Comparison of ENCODE assay signal across 3 cellular contexts in the genomic region with DNA sequence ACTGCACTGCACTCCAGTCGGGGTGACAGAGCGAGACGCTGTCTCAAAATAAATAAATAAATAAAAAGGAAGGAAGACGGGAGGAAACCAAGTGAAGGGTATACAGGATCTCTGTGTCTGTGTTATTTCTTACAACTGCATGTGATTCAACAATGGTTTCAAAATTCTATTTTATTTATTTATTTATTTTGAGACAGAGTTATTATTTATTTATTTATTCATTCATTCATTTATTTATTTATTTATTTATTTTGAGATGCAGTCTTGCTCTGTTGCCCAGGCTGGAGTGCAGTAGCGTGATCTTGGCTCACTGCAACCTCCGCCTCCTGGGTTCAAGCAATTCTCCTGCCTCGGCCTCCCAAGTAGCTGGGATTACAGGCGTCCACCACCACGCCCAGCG.
A peak's percentile ranks its signal among the peaks of the same experiment; 100 is the strongest.
DNase-seq lines count a peak whose midpoint lies in the region; ATAC-seq, FAIRE-seq and TF ChIP-seq lines count a peak whose summit lies in the region.
"Not testable (repeated sequence)": the region's sequence is repeated elsewhere in the genome, so short reads cannot be mapped to it uniquely, and the experiment has no call there.

No MANE protein-coding gene starts in this region.

- POLR2A ChIA-PET in A549 (lab: Yijun Ruan, JAX); HEK293 (lab: Yijun Ruan, JAX): not testable (repeated sequence)

- ATAC-seq in A549 = not testable (repeated sequence)

- TF ChIP-seq POLR2A in A549 (IDR thresholded peaks at IDR 0.05; ENCODE audit: low read length) = not testable (repeated sequence)

- H3K4me2 ChIP-seq in A549 = not testable (repeated sequence)

- CTCF ChIA-PET in A549 (lab: Yijun Ruan, JAX); HEK293 (lab: Yijun Ruan, JAX): not testable (repeated sequence)

- not testable (repeated sequence) for H3K4me1 ChIP-seq in A549; HEK293 (ENCODE audit: control insufficient read depth, insufficient read depth, low read length)

- H3K9me3 ChIP-seq in A549; HEK293 (ENCODE audit: control insufficient read depth, insufficient read depth, low read depth, low read length): not testable (repeated sequence)

- TF ChIP-seq EP300 in A549 (IDR thresholded peaks at IDR 0.05) = not testable (repeated sequence)

- not testable (repeated sequence) for DNase-seq in A549 (ENCODE audit: low read depth in 1 of 2, low spot score in 1 of 2)

- H3K36me3 ChIP-seq in HEK293 (ENCODE audit: control insufficient read depth in 2 of 2, insufficient read depth in 1 of 2, low read length in 2 of 2) = not testable (repeated sequence)

- FAIRE-seq in A549 (lab: Jason Lieb, UNC) = not testable (repeated sequence)

- not testable (repeated sequence) for TF ChIP-seq RAD21 in A549 (conservative IDR thresholded peaks at IDR 0.05 in 1 of 2, IDR thresholded peaks at IDR 0.05 in 1 of 2)

- not testable (repeated sequence) for TF ChIP-seq CTCF in A549 (IDR thresholded peaks at IDR 0.05); C4-2B (conservative IDR thresholded peaks at IDR 0.05); HEK293 (tag by site-specific recombination; IDR thresholded peaks at IDR 0.05)

- not testable (repeated sequence) for H3K27ac ChIP-seq in A549; HEK293 (ENCODE audit: extremely low read depth, low read depth, low read length)
- peak overlapping the region; percentile 52 for H3K27ac ChIP-seq in C4-2B

- not testable (repeated sequence) for H3K4me3 ChIP-seq in A549; HEK293 (ENCODE audit: low read depth, low read length)

- WGBS in A549 (ENCODE audit: missing lambda C conversion rate) = 88% methylated on average over 10 of the region's 10 CpGs

TF ChIP-seq in A549, 52 proteins besides CTCF, POLR2A, EP300 and RAD21:
- peak; percentile 95 for TF ChIP-seq ZC3H11A (IDR thresholded peaks at IDR 0.05)

TF ChIP-seq in HEK293, 187 proteins besides CTCF, POLR2A, EP300 and RAD21 (continues in another document):
- TF ChIP-seq ZNF426 (tag by site-specific recombination; IDR thresholded peaks at IDR 0.05) (peak; percentile 74), SP3 (tag by site-specific recombination; IDR thresholded peaks at IDR 0.05) (peak; percentile 19; the same call in 1 of the 2 replicates), KLF7 (tag by site-specific recombination; IDR thresholded peaks at IDR 0.05; ENCODE audit: borderline replicate concordance) (0 out of 2 replicates have a peak, but pooled peaks have one; percentile 53), ZNF266 (tag by site-specific recombination; IDR thresholded peaks at IDR 0.05; ENCODE audit: low read depth) (peak; percentile 91), ZNF19 (tag by site-specific recombination; IDR thresholded peaks at IDR 0.05; ENCODE audit: low read depth) (peak; percentile 92), ZNF654 (tag by site-specific recombination; IDR thresholded peaks at IDR 0.05; ENCODE audit: low read depth) (peak; percentile 37), ZNF560 (tag by site-specific recombination; IDR thresholded peaks at IDR 0.05; ENCODE audit: borderline replicate concordance) (peak; percentile 93), ZNF223 (tag by site-specific recombination; IDR thresholded peaks at IDR 0.05) (peak; percentile 84), ZNF394 (tag by site-specific recombination; IDR thresholded peaks at IDR 0.05; ENCODE audit: borderline replicate concordance) (peak; percentile 89; the same call in 1 of the 2 replicates), ZNF555 (tag by site-specific recombination; conservative IDR thresholded peaks at IDR 0.05) (peak; percentile 70), ZNF433 (tag by site-specific recombination; IDR thresholded peaks at IDR 0.05; ENCODE audit: low read depth) (peak; percentile 98), ZNF138 (tag by site-specific recombination; IDR thresholded peaks at IDR 0.05; ENCODE audit: borderline replicate concordance) (0 out of 2 replicates have a peak, but pooled peaks have one; percentile 55), ZNF404 (tag by site-specific recombination; IDR thresholded peaks at IDR 0.05) (peak; percentile 98), ZNF202 (tag by site-specific recombination; IDR thresholded peaks at IDR 0.05; ENCODE audit: borderline replicate concordance) (peak; percentile 99), ZNF664 (tag by site-specific recombination; IDR thresholded peaks at IDR 0.05) (peak; percentile 69; the same call in 1 of the 2 replicates), ZXDB (tag by site-specific recombination; IDR thresholded peaks at IDR 0.05) (0 out of 2 replicates have a peak, but pooled peaks have one; percentile 42), ZNF23 (tag by site-specific recombination; IDR thresholded peaks at IDR 0.05; ENCODE audit: borderline replicate concordance) (peak; percentile 57; the same call in 1 of the 2 replicates), RBAK (tag by site-specific recombination; IDR thresholded peaks at IDR 0.05) (0 out of 2 replicates have a peak, but pooled peaks have one; percentile 79), ZNF791 (tag by site-specific recombination; IDR thresholded peaks at IDR 0.05) (0 out of 2 replicates have a peak, but pooled peaks have one; percentile 22)
- TF ChIP-seq, protein P1, sequence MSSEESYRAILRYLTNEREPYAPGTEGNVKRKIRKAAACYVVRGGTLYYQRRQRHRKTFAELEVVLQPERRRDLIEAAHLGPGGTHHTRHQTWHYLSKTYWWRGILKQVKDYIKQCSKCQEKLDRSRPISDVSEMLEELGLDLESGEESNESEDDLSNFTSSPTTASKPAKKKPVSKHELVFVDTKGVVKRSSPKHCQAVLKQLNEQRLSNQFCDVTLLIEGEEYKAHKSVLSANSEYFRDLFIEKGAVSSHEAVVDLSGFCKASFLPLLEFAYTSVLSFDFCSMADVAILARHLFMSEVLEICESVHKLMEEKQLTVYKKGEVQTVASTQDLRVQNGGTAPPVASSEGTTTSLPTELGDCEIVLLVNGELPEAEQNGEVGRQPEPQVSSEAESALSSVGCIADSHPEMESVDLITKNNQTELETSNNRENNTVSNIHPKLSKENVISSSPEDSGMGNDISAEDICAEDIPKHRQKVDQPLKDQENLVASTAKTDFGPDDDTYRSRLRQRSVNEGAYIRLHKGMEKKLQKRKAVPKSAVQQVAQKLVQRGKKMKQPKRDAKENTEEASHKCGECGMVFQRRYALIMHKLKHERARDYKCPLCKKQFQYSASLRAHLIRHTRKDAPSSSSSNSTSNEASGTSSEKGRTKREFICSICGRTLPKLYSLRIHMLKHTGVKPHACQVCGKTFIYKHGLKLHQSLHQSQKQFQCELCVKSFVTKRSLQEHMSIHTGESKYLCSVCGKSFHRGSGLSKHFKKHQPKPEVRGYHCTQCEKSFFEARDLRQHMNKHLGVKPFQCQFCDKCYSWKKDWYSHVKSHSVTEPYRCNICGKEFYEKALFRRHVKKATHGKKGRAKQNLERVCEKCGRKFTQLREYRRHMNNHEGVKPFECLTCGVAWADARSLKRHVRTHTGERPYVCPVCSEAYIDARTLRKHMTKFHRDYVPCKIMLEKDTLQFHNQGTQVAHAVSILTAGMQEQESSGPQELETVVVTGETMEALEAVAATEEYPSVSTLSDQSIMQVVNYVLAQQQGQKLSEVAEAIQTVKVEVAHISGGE (tag by site-specific recombination; conservative IDR thresholded peaks at IDR 0.05; ENCODE audit: low read depth) = peak; percentile 72
- TF ChIP-seq, protein P2, sequence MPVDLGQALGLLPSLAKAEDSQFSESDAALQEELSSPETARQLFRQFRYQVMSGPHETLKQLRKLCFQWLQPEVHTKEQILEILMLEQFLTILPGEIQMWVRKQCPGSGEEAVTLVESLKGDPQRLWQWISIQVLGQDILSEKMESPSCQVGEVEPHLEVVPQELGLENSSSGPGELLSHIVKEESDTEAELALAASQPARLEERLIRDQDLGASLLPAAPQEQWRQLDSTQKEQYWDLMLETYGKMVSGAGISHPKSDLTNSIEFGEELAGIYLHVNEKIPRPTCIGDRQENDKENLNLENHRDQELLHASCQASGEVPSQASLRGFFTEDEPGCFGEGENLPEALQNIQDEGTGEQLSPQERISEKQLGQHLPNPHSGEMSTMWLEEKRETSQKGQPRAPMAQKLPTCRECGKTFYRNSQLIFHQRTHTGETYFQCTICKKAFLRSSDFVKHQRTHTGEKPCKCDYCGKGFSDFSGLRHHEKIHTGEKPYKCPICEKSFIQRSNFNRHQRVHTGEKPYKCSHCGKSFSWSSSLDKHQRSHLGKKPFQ (tag by site-specific recombination; IDR thresholded peaks at IDR 0.05) = 0 out of 2 replicates have a peak, but pooled peaks have one; percentile 41
- TF ChIP-seq, protein P3, sequence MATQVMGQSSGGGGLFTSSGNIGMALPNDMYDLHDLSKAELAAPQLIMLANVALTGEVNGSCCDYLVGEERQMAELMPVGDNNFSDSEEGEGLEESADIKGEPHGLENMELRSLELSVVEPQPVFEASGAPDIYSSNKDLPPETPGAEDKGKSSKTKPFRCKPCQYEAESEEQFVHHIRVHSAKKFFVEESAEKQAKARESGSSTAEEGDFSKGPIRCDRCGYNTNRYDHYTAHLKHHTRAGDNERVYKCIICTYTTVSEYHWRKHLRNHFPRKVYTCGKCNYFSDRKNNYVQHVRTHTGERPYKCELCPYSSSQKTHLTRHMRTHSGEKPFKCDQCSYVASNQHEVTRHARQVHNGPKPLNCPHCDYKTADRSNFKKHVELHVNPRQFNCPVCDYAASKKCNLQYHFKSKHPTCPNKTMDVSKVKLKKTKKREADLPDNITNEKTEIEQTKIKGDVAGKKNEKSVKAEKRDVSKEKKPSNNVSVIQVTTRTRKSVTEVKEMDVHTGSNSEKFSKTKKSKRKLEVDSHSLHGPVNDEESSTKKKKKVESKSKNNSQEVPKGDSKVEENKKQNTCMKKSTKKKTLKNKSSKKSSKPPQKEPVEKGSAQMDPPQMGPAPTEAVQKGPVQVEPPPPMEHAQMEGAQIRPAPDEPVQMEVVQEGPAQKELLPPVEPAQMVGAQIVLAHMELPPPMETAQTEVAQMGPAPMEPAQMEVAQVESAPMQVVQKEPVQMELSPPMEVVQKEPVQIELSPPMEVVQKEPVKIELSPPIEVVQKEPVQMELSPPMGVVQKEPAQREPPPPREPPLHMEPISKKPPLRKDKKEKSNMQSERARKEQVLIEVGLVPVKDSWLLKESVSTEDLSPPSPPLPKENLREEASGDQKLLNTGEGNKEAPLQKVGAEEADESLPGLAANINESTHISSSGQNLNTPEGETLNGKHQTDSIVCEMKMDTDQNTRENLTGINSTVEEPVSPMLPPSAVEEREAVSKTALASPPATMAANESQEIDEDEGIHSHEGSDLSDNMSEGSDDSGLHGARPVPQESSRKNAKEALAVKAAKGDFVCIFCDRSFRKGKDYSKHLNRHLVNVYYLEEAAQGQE (tag by site-specific recombination; IDR thresholded peaks at IDR 0.05) = peak; percentile 55; the same call in 1 of the 2 replicates
